ENCODE assay signal across 12 cellular contexts in genomic region chr10:17668435-17669184, GRCh38. TPM values are rescaled to one million over a fixed set of nuclear protein-coding genes. Genes with fewer than 3 reads are reported as not detected.
DNase-seq lines count a peak whose midpoint lies in the region; ATAC-seq lines count a peak whose summit lies in the region.
"Had no signal": no experiment of that assay in that cellular context is flagged by ENCODE, and none has a peak within 500 bp of the region (broad histone marks: within the 10 kb centered on the region; RNA-seq: fewer than 3 reads in every experiment).

No MANE protein-coding gene starts in this region.

- H3K9me3 Mint-ChIP-seq in activated T-cell treated with anti-CD3 and anti-CD28 coated beads, Interleukin-2, amount 50 U/mL, for 4 hours: no peaks in the 10 kb centered on the region
- no peaks in the 10 kb centered on the region for H3K9me3 Mint-ChIP-seq in activated CD4-positive, alpha-beta memory T cell treated with anti-CD3 and anti-CD28 coated beads for 36 hours
- H3K9me3 Mint-ChIP-seq in stimulated activated naive B cell treated with anti-CD40 and anti-IgM and Interleukin-4, amounts not matched to agents 10 μg/mL and 1 μg/mL and 100 μg/mL, for 72 hours: peaks cover 0 to 4% of the 10 kb centered on the region in 2 donors
- H3K9me3 Mint-ChIP-seq: brain had no signal

- H3K27me3 Mint-ChIP-seq in activated T-cell treated with anti-CD3 and anti-CD28 coated beads, Interleukin-2, amount 50 U/mL, for 4 hours (ENCODE audit: low read depth): no peaks in the 10 kb centered on the region
- no peaks in the 10 kb centered on the region for H3K27me3 Mint-ChIP-seq in activated CD4-positive, alpha-beta memory T cell treated with anti-CD3 and anti-CD28 coated beads for 36 hours
- H3K27me3 Mint-ChIP-seq in stimulated activated naive B cell treated with anti-CD40 and anti-IgM and Interleukin-4, amounts not matched to agents 10 μg/mL and 1 μg/mL and 100 μg/mL, for 72 hours: no peaks in the 10 kb centered on the region
- H3K27me3 Mint-ChIP-seq: brain had no signal

- POLR2A ChIA-PET in activated CD4-positive, alpha-beta memory T cell treated with anti-CD3 and anti-CD28 coated beads for 36 hours (lab: Charles Lee): interaction anchor here (1.2 kb wide), 1 partner anchor 25 kb away, joined by 6 read pairs; the partner anchor contains the start of gene STAM

- H3K27ac Mint-ChIP-seq in activated CD4-positive, alpha-beta memory T cell treated with anti-CD3 and anti-CD28 coated beads for 36 hours: peak overlapping the region; percentile 56
- H3K27ac Mint-ChIP-seq in stimulated activated naive B cell treated with anti-CD40 and anti-IgM and Interleukin-4, amounts not matched to agents 10 μg/mL and 1 μg/mL and 100 μg/mL, for 72 hours: peak overlapping the region; percentile 53
- H3K27ac Mint-ChIP-seq: brain had no signal

- ATAC-seq in activated T-cell treated with anti-CD3 and anti-CD28 coated beads, Interleukin-2, amount 50 U/mL, for 4 hours: no peak
- ATAC-seq in HG02943 (IDR thresholded peaks at IDR 0.05; ENCODE audit: low read depth, unreplicated experiment) (peak; percentile 30), GM19023 (IDR thresholded peaks at IDR 0.05; ENCODE audit: unreplicated experiment) (no peak)
- peak; percentile 40 to 44 for ATAC-seq in stimulated activated naive B cell treated with anti-CD40 and anti-IgM and Interleukin-4, amounts not matched to agents 10 μg/mL and 1 μg/mL and 100 μg/mL, for 72 hours (replicated peaks)
- ATAC-seq: PC-3 had no signal

- peaks cover 8% of the 10 kb centered on the region for H3K36me3 Mint-ChIP-seq in activated T-cell treated with anti-CD3 and anti-CD28 coated beads, Interleukin-2, amount 50 U/mL, for 4 hours (ENCODE audit: insufficient read depth)
- H3K36me3 Mint-ChIP-seq in activated CD4-positive, alpha-beta memory T cell treated with anti-CD3 and anti-CD28 coated beads for 36 hours: peaks cover 7% of the 10 kb centered on the region
- H3K36me3 Mint-ChIP-seq in stimulated activated naive B cell treated with anti-CD40 and anti-IgM and Interleukin-4, amounts not matched to agents 10 μg/mL and 1 μg/mL and 100 μg/mL, for 72 hours: peaks cover 23 to 30% of the 10 kb centered on the region in 2 donors

- H3K4me1 Mint-ChIP-seq in activated T-cell treated with anti-CD3 and anti-CD28 coated beads, Interleukin-2, amount 50 U/mL, for 4 hours (ENCODE audit: low read depth): peaks cover 58% of the 10 kb centered on the region
- H3K4me1 Mint-ChIP-seq in activated CD4-positive, alpha-beta memory T cell treated with anti-CD3 and anti-CD28 coated beads for 36 hours (ENCODE audit: low read depth): peaks cover 60% of the 10 kb centered on the region
- peaks cover 25 to 55% of the 10 kb centered on the region in 2 donors for H3K4me1 Mint-ChIP-seq in stimulated activated naive B cell treated with anti-CD40 and anti-IgM and Interleukin-4, amounts not matched to agents 10 μg/mL and 1 μg/mL and 100 μg/mL, for 72 hours

- CTCF ChIA-PET in activated CD4-positive, alpha-beta memory T cell treated with anti-CD3 and anti-CD28 coated beads for 36 hours (lab: Charles Lee): no interaction called here

- intact Hi-C loops in activated CD4-positive, alpha-beta memory T cell treated with anti-CD3 and anti-CD28 coated beads for 36 hours (cut with micrococcal nuclease): loop anchor here (1.0 to 2.0 kb wide), 4 partner anchors 14 to 157 kb away; partner anchors contain the start of gene HACD1

- H3K4me3 Mint-ChIP-seq in activated T-cell treated with anti-CD3 and anti-CD28 coated beads, Interleukin-2, amount 50 U/mL, for 4 hours: peak overlapping the region; percentile 20
- peak overlapping the region; percentile 38 for H3K4me3 Mint-ChIP-seq in activated CD4-positive, alpha-beta memory T cell treated with anti-CD3 and anti-CD28 coated beads for 36 hours
- H3K4me3 Mint-ChIP-seq in stimulated activated naive B cell treated with anti-CD40 and anti-IgM and Interleukin-4, amounts not matched to agents 10 μg/mL and 1 μg/mL and 100 μg/mL, for 72 hours: peak overlapping the region; percentile 11 to 18
- H3K4me3 Mint-ChIP-seq: brain had no signal

- no peak for DNase-seq in activated T-cell treated with anti-CD3 and anti-CD28 coated beads, Interleukin-2, amount 50 U/mL, for 4 hours
- DNase-seq in activated T-cell treated with anti-CD3 and anti-CD28 coated beads, Interleukin-2, amount 50 U/mL, for 48 hours: no peak
- no peak for DNase-seq in activated CD4-positive, alpha-beta memory T cell treated with anti-CD3 and anti-CD28 coated beads for 36 hours
- no peak for DNase-seq in stimulated activated naive B cell treated with anti-CD40 and anti-IgM and Interleukin-4, amounts not matched to agents 10 μg/mL and 1 μg/mL and 100 μg/mL, for 72 hours
- no peak for DNase-seq in pons (ENCODE audit: low spot score)
- no peak for DNase-seq in NCI-H524 treated with DMSO at 0.1 percent for 48 hours (lab: John Stamatoyannopoulos, UW)
- DNase-seq: NCI-H1105 treated with DMSO at 0.1 percent for 48 hours; PC-3; stimulated activated CD4-positive, alpha-beta T cell treated with anti-CD3 and anti-CD28 coated beads, Interleukin-12 subunit alpha, Interleukin-12 subunit beta, amount 100 ng/mL, for 4 hours had no signal

RNA-seq across cellular contexts. Expression of gene STAM, which starts 24.7 kb away (rescaled TPM):
- 10 to 100 TPM; 12.9 to 14.7 (median 14.7) TPM for total RNA-seq in activated T-cell treated with anti-CD3 and anti-CD28 coated beads, Interleukin-2, amount 50 U/mL, for 4 hours
- 10 to 100 TPM; 24.5 to 29.9 TPM for total RNA-seq in activated CD4-positive, alpha-beta memory T cell treated with anti-CD3 and anti-CD28 coated beads for 36 hours

RNA-seq across cellular contexts. Expression of gene HACD1, which starts 51.4 kb away (rescaled TPM):
- under 1 TPM; 0.71 to 0.92 (median 0.76) TPM for total RNA-seq in activated T-cell treated with anti-CD3 and anti-CD28 coated beads, Interleukin-2, amount 50 U/mL, for 4 hours
- 1 to 10 TPM; 3.3 to 4.1 TPM for total RNA-seq in activated CD4-positive, alpha-beta memory T cell treated with anti-CD3 and anti-CD28 coated beads for 36 hours

Comparison
In these comparisons a context has a peak if more than half of its experiments do, and no peak if none do; other contexts are left out.
1. ATAC-seq: peak in HG02943 (single experiment) and stimulated activated naive B cell treated with anti-CD40 and anti-IgM and Interleukin-4, amounts not matched to agents 10 μg/mL and 1 μg/mL and 100 μg/mL, for 72 hours (2 of 2); none in activated T-cell treated with anti-CD3 and anti-CD28 coated beads, Interleukin-2, amount 50 U/mL, for 4 hours (0 of 2) and GM19023 (single experiment).
2. Peak in every context shown above with its lines, with median percentiles within 50 percentile points of each other: H3K4me3 Mint-ChIP-seq.